ENCODE assay signal across 18 cellular contexts in the genomic region with DNA sequence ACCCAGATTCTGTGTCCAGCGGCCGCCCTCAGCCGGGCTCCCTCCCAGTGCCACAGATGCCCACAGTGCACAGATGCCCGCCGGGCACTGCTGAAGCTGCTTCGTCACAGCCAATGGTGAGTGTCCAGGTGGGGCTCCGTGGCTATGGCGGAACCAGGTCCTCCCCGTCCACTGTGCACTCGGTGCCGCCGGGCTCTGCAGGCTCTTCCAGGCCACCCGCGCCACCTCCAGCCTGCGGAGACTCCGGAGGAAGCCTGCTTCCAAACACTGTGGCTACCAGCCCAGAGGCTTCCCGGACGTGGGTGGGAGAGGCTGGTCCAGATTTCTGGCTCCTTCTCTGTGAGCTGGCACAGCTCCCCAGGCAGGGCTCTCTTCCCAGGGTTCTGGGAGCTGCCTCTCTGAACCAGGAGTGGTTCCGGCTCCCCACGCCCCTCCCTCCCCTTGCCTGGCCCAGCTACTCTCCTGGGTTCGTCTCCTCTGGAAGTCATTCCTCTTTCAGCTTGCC. TPM values are rescaled to one million over a fixed set of nuclear protein-coding genes. Genes with fewer than 3 reads are reported as not detected.
DNase-seq lines count a peak whose midpoint lies in the region; ATAC-seq and TF ChIP-seq lines count a peak whose summit lies in the region.
"Had no signal": no experiment of that assay in that cellular context is flagged by ENCODE, and none has a peak within 500 bp of the region (broad histone marks: within the 10 kb centered on the region; RNA-seq: fewer than 3 reads in every experiment).

No MANE protein-coding gene starts in this region.

- BruUV-seq in A673 (replicated peaks; lab: Mats Ljungman, UMichigan), result no TSS peak

- H3K27ac ChIP-seq in dorsolateral prefrontal cortex (peak overlapping the region in 50 of 59 donors; percentile 13 to 85 (median 69)), right cardiac atrium (ENCODE audit: low read length) (no peak overlapping the region), A673 (ENCODE audit: low read depth, low read length, poor library complexity, severe bottlenecking) (no peak overlapping the region)
- H3K27ac ChIP-seq: HL-60 had no signal

- H3K4me3 ChIP-seq in dorsolateral prefrontal cortex, result peak overlapping the region in 31 of 59 donors; percentile 5 to 42 (median 21)
- H3K4me3 ChIP-seq in right cardiac atrium (ENCODE audit: low read length), result no peak overlapping the region
- H3K4me3 ChIP-seq in A673 (ENCODE audit: low read depth, low read length, poor library complexity, severe bottlenecking), result no peak overlapping the region

- POLR2A ChIA-PET in A673 (lab: Charles Lee; ENCODE audit: low non-redundant PET), result no interaction called here

- TF ChIP-seq CTCF in dorsolateral prefrontal cortex (IDR thresholded peaks at IDR 0.05 in 54 of 56, conservative IDR thresholded peaks at IDR 0.05 in 2 of 56; ENCODE audit: low read depth in 1 of 56, partially characterized antibody in 56 of 56) (no peak), A673 (conservative IDR thresholded peaks at IDR 0.05; ENCODE audit: low read depth, low read length) (no peak)

- intact Hi-C loops in dorsolateral prefrontal cortex (cut with DNase I), result no loop called here
- intact Hi-C loops in right cardiac atrium (cut with DNase I), result no loop called here
- intact Hi-C loops in sciatic nerve (cut with DNase I), result no loop called here
- intact Hi-C loops in A673 (cut with micrococcal nuclease; ENCODE audit: unreplicated experiment), result no loop called here

- H3K27me3 ChIP-seq in dorsolateral prefrontal cortex (peaks cover 0 to 5% (median 0%) of the 10 kb centered on the region in 45 donors), right cardiac atrium (ENCODE audit: control insufficient read depth, insufficient read depth) (no peaks in the 10 kb centered on the region), A673 (replicated peaks; ENCODE audit: insufficient read depth, low read depth, low read length, poor library complexity) (no peaks in the 10 kb centered on the region)

- in situ Hi-C loops in G401 (cut with HindIII; ENCODE audit: low sequenced_read_pairs), result no loop called here

- DNase-seq in G401 (ENCODE audit: low spot score) (peak; percentile 64), dorsolateral prefrontal cortex (peak in 9 of 10 donors; percentile 53 to 89 (median 78)), right cardiac atrium (peak; percentile 87 to 95 (median 95)), sciatic nerve (ENCODE audit: low spot score) (no peak), A673 (ENCODE audit: low spot score) (no peak), T-helper 1 cell (no peak), amniotic stem cell (lab: John Stamatoyannopoulos, UW) (no peak)
- DNase-seq: activated effector memory CD4-positive, alpha-beta T cell treated with anti-CD3 and anti-CD28 coated beads, Interleukin-2, amount 50 U/mL, for 16 hours; Kasumi-1; NCI-H187 treated with DMSO at 0.1 percent for 48 hours; NCI-H774; stimulated activated CD4-positive, alpha-beta T cell treated with anti-CD3 and anti-CD28 coated beads, Interleukin-4, amount 100 ng/mL, for 24 hours had no signal

- ATAC-seq in right cardiac atrium (peak; percentile 34 to 73), sciatic nerve (peak; percentile 56), HG03520 (IDR thresholded peaks at IDR 0.05; ENCODE audit: unreplicated experiment) (no peak)
- ATAC-seq: stimulated activated memory B cell treated with anti-CD40 and anti-IgM and Interleukin-4, amounts not matched to agents 10 μg/mL and 1 μg/mL and 100 μg/mL, for 72 hours had no signal

- no peaks in the 10 kb centered on the region for H3K9me3 ChIP-seq in right cardiac atrium (ENCODE audit: control insufficient read depth, low read length)
- no peaks in the 10 kb centered on the region for H3K9me3 ChIP-seq in A673 (ENCODE audit: low read depth, low read length, poor library complexity, severe bottlenecking)

- CTCF ChIA-PET in A673 (lab: Charles Lee), result interaction anchor here (1.1 kb wide), 1 partner anchor 19 kb away, joined by 3 read pairs; no protein-coding TSS in a partner anchor

- H3K36me3 ChIP-seq in A673 (ENCODE audit: insufficient read depth, low read length, poor library complexity, severe bottlenecking), result peaks cover 6% of the 10 kb centered on the region

- H3K4me1 ChIP-seq in right cardiac atrium (ENCODE audit: control insufficient read depth, insufficient read depth, low read length) (no peaks in the 10 kb centered on the region), A673 (ENCODE audit: insufficient read depth, low read length, poor library complexity, severe bottlenecking) (peaks cover 4% of the 10 kb centered on the region)

- WGBS in right cardiac atrium, result 68% methylated on average over 21 of the region's 21 CpGs

RNA-seq across cellular contexts. Expression of a gene that starts 2.8 kb away (rescaled TPM):
- 112 and 119 TPM in 2 replicates for total RNA-seq in G401 (2014; rRNA removed; shearing (Covaris generic))
- total RNA-seq in dorsolateral prefrontal cortex (10 to 100 TPM in 44 of 120 experiments, 1 to 10 TPM in 76; 4.1 to 24.3 (median 9.3) TPM), right cardiac atrium (1 to 10 TPM; 2.7 to 8.5 (median 6.7) TPM), sciatic nerve (8.0 TPM), A673 (2021) (75.5 and 108 TPM in 2 replicates)
- polyA plus RNA-seq in right cardiac atrium, result 4.3 TPM

RNA-seq across cellular contexts. Expression of a gene that starts 7.1 kb away (rescaled TPM):
- not detected in 2 replicates for total RNA-seq in G401 (2014; rRNA removed; shearing (Covaris generic))
- 1 to 10 TPM in 119 of 120 experiments, under 1 TPM in 1; 0.64 to 7.0 (median 3.4) TPM for total RNA-seq in dorsolateral prefrontal cortex
- 1 to 10 TPM in 2 of 4 donors, under 1 TPM in 1, not detected in 1; 0.51 to 1.9 (median 1.4) TPM for total RNA-seq in right cardiac atrium
- polyA plus RNA-seq in right cardiac atrium, result 1.2 TPM
- total RNA-seq in sciatic nerve, result not detected
- total RNA-seq in A673 (2021), result not detected in 2 replicates
- total RNA-seq: endothelial cell of umbilical vein, mesothelial cell of epicardium had no signal
- polyA plus RNA-seq: BJ, endothelial cell of umbilical vein had no signal

RNA-seq across cellular contexts. Expression of a gene that starts 12.4 kb away (rescaled TPM):
- total RNA-seq in G401 (2014; rRNA removed; shearing (Covaris generic)), result 14.5 and 15.6 TPM in 2 replicates
- 10 to 100 TPM; 30.1 to 60.2 (median 41.1) TPM for total RNA-seq in dorsolateral prefrontal cortex
- total RNA-seq in right cardiac atrium, result 10 to 100 TPM; 16.6 to 28.9 (median 26.0) TPM
- polyA plus RNA-seq in right cardiac atrium, result 18.4 TPM
- 27.8 TPM for total RNA-seq in sciatic nerve
- total RNA-seq in A673 (2021), result 46.7 and 49.7 TPM in 2 replicates

RNA-seq across cellular contexts. Expression of a gene that starts 21.1 kb away (rescaled TPM):
- total RNA-seq in G401 (2014; rRNA removed; shearing (Covaris generic)), result 2.5 and 4.5 TPM in 2 replicates
- total RNA-seq in dorsolateral prefrontal cortex (1 to 10 TPM in 40 of 120 experiments, under 1 TPM in 63, not detected in 17; 0.20 to 3.7 (median 0.79) TPM), right cardiac atrium (not detected), sciatic nerve (not detected), A673 (2021) (not detected in 2 replicates)
- 0.05 TPM for polyA plus RNA-seq in right cardiac atrium
- total RNA-seq: endothelial cell of umbilical vein had no signal
- polyA plus RNA-seq: endothelial cell of umbilical vein had no signal

RNA-seq across cellular contexts. Expression of a gene that starts 22.0 kb away (rescaled TPM):
- 15.4 and 17.6 TPM in 2 replicates for total RNA-seq in G401 (2014; rRNA removed; shearing (Covaris generic))
- total RNA-seq in dorsolateral prefrontal cortex (10 to 100 TPM; 15.0 to 55.8 (median 25.6) TPM), right cardiac atrium (10 to 100 TPM in 1 of 4 donors, 1 to 10 TPM in 3; 7.6 to 10.1 (median 8.9) TPM), sciatic nerve (17.7 TPM), A673 (2021) (34.8 and 36.6 TPM in 2 replicates)
- polyA plus RNA-seq in right cardiac atrium, result 7.3 TPM

Comparison
In these comparisons a context has a peak if more than half of its experiments do, and no peak if none do; other contexts are left out.
1. DNase-seq: peak in G401 (single experiment), dorsolateral prefrontal cortex (9 of 10) and right cardiac atrium (3 of 3); none in sciatic nerve (single experiment), A673 (single experiment), T-helper 1 cell (0 of 5) and amniotic stem cell (single experiment).
2. H3K27ac ChIP-seq: peak in dorsolateral prefrontal cortex (50 of 59); none in right cardiac atrium (single experiment) and A673 (single experiment).
3. H3K4me3 ChIP-seq: peak in dorsolateral prefrontal cortex (31 of 59); none in right cardiac atrium (single experiment) and A673 (single experiment).